Comparison of ENCODE assay signal across 12 cellular contexts in genomic region chr12:54986773-54987172, GRCh38. TPM values are rescaled to one million over a fixed set of nuclear protein-coding genes. Genes with fewer than 3 reads are reported as not detected.
"Had no signal": no experiment of that assay in that cellular context is flagged by ENCODE, and none has a peak within 500 bp of the region (broad histone marks: within the 10 kb centered on the region; RNA-seq: fewer than 3 reads in every experiment).

No MANE protein-coding gene starts in this region.

RNA-seq across cellular contexts. Expression of gene TESPA1, which starts 2.2 kb away (rescaled TPM):
- total RNA-seq: hepatocyte, myocyte, occipital lobe, progenitor cell of endocrine pancreas had no signal

RNA-seq across cellular contexts. Expression of gene NEUROD4, which starts 33.0 kb away (rescaled TPM):
- total RNA-seq: hepatocyte, kidney, left cardiac atrium, left ventricle myocardium inferior, lower lobe of right lung, mesothelial cell of epicardium, mucosa of gallbladder, myocyte, pancreas, progenitor cell of endocrine pancreas, right cardiac atrium had no signal
